Comparison of ENCODE assay signal across 8 cellular contexts in the genomic region with DNA sequence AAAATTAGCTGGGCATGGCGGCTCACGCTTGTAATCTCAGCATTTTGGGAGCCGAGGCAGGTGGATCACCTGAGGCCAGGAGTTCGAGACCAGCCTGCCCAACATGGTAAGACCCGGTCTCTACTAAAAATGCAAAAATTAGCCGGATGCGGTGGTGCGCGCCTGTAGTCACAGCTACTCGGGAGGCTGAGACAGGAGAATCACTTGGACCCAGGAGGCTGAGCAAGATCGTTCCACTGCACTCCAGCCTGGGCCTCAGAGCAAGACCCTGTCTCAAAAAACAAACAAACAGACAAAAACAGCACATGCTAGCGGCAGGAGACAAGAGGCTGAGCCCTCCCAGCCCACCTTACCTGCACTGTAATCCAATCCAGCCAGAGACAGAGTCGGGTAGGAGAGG. TPM values are rescaled to one million over a fixed set of nuclear protein-coding genes. Genes with fewer than 3 reads are reported as not detected.
DNase-seq lines count a peak whose midpoint lies in the region; ATAC-seq and TF ChIP-seq lines count a peak whose summit lies in the region.

No MANE protein-coding gene starts in this region.

- H3K9me3 Mint-ChIP-seq in Calu3 (ENCODE audit: low read depth, unreplicated experiment) = no peaks in the 10 kb centered on the region

- H3K27ac ChIP-seq in OCI-LY1 (ENCODE audit: low read depth, low read length, poor library complexity, severe bottlenecking) (no peak overlapping the region), neutrophil (no peak overlapping the region)

- H3K27me3 ChIP-seq in OCI-LY1 (ENCODE audit: insufficient read depth, low read length) (no peaks in the 10 kb centered on the region), endocrine pancreas (ENCODE audit: control insufficient read depth, insufficient read depth, low read length) (no peaks in the 10 kb centered on the region), neutrophil (no peaks in the 10 kb centered on the region)

- H3K4me1 Mint-ChIP-seq in Calu3 (ENCODE audit: low read depth, unreplicated experiment) = no peaks in the 10 kb centered on the region

- H3K4me3 Mint-ChIP-seq in Calu3 (ENCODE audit: low read depth, unreplicated experiment) = peak overlapping the region; percentile 79

- intact Hi-C loops in Calu3 (cut with micrococcal nuclease; ENCODE audit: unreplicated experiment) = no loop called here

- H3K36me3 ChIP-seq in OCI-LY1 (ENCODE audit: insufficient read depth, low read length) (peaks cover under 1% of the 10 kb centered on the region; the same call in 1 of the 2 replicates), endocrine pancreas (ENCODE audit: control insufficient read depth, insufficient read depth, low read length) (no peaks in the 10 kb centered on the region), neutrophil (peaks cover 3% of the 10 kb centered on the region)

- H3K4me1 ChIP-seq in OCI-LY1 (ENCODE audit: insufficient read depth, low read length, severe bottlenecking) (peaks cover 27% of the 10 kb centered on the region), endocrine pancreas (ENCODE audit: control insufficient read depth, insufficient read depth, low read length) (peaks cover 7% of the 10 kb centered on the region), neutrophil (ENCODE audit: control insufficient read depth in 1 of 2, insufficient read depth in 1 of 2, low read depth in 1 of 2, low read length in 1 of 2) (peaks cover 21 to 24% of the 10 kb centered on the region in 2 experiments)

- CTCF ChIA-PET in Calu3 (lab: Charles Lee) = interaction anchor here (1.0 kb wide), 1 partner anchor 48 kb away, joined by 3 read pairs; no protein-coding TSS in a partner anchor

- no TSS peak for BruUV-seq in Calu3 (replicated peaks; lab: Mats Ljungman, UMichigan)

- H3K27ac Mint-ChIP-seq in Calu3 (ENCODE audit: unreplicated experiment) = no peak overlapping the region

- H3K79me2 ChIP-seq in OCI-LY1 (ENCODE audit: insufficient read depth, low read length) = peaks cover 8% of the 10 kb centered on the region

- H3K4me3 ChIP-seq in OCI-LY1 (ENCODE audit: low read depth, low read length, poor library complexity, severe bottlenecking) = peak overlapping the region; percentile 76
- no peak overlapping the region for H3K4me3 ChIP-seq in endocrine pancreas (ENCODE audit: control insufficient read depth, insufficient read depth, low read length)
- peak overlapping the region; percentile 97 to 98 for H3K4me3 ChIP-seq in neutrophil (ENCODE audit: low read depth in 1 of 2, low read length in 1 of 2)

- H3K4me2 ChIP-seq in OCI-LY1 (ENCODE audit: low read length) = peak overlapping the region; percentile 96

- H3K9me2 ChIP-seq in OCI-LY1 (ENCODE audit: low read depth, low read length) = no peaks in the 10 kb centered on the region

- H3K9me3 ChIP-seq in OCI-LY1 (ENCODE audit: low read length) (no peaks in the 10 kb centered on the region), endocrine pancreas (ENCODE audit: control insufficient read depth, low read length) (no peaks in the 10 kb centered on the region), neutrophil (no peaks in the 10 kb centered on the region)

- no peak for ATAC-seq in GM18511 (IDR thresholded peaks at IDR 0.05; ENCODE audit: unreplicated experiment)

- DNase-seq in Calu3 (no peak), DMS53 (lab: John Stamatoyannopoulos, UW) (no peak), dermis blood vessel endothelial cell (no peak)
- DNase-seq in activated naive CD4-positive, alpha-beta T cell (lab: John Stamatoyannopoulos, UW) = no peak

- no peak overlapping the region for H2AFZ ChIP-seq in OCI-LY1 (ENCODE audit: low read length)

- H3F3A ChIP-seq in OCI-LY1 (ENCODE audit: insufficient read depth, low read length) = no peaks in the 10 kb centered on the region

- H3K27me3 Mint-ChIP-seq in Calu3 (ENCODE audit: unreplicated experiment) = no peaks in the 10 kb centered on the region

- H3K9ac ChIP-seq in OCI-LY1 (ENCODE audit: low read length) = peak overlapping the region; percentile 73
- peak overlapping the region; percentile 10 for H3K9ac ChIP-seq in endocrine pancreas (ENCODE audit: control insufficient read depth, insufficient read depth, low read length)

- TF ChIP-seq CTCF in Calu3 (IDR thresholded peaks at IDR 0.05; ENCODE audit: unreplicated experiment) = no peak
- no peak for TF ChIP-seq CTCF in OCI-LY1 (IDR thresholded peaks at IDR 0.05; ENCODE audit: low read length)
- no peak for TF ChIP-seq CTCF in neutrophil (IDR thresholded peaks at IDR 0.05)

- H3K36me3 Mint-ChIP-seq in Calu3 (ENCODE audit: insufficient read depth, unreplicated experiment) = peaks cover 31% of the 10 kb centered on the region

- no peaks in the 10 kb centered on the region for H4K20me1 ChIP-seq in OCI-LY1 (ENCODE audit: insufficient read depth, low read length)

RNA-seq across cellular contexts. Expression of a gene that starts 1.1 kb away (rescaled TPM):
- 14.4 and 16.1 TPM in 2 replicates for total RNA-seq in Calu3 (2022)
- total RNA-seq in dermis blood vessel endothelial cell = 10.7 and 15.5 TPM in 2 replicates

RNA-seq across cellular contexts. Expression of a gene that starts 30.8 kb away (rescaled TPM):
- total RNA-seq in Calu3 (2022) = 7.1 and 9.2 TPM in 2 replicates
- 34.0 and 61.8 TPM in 2 replicates for total RNA-seq in dermis blood vessel endothelial cell

RNA-seq across cellular contexts. Expression of a gene that starts 31.4 kb away (rescaled TPM):
- 76.2 and 83.3 TPM in 2 replicates for total RNA-seq in Calu3 (2022)
- 80.0 and 145 TPM in 2 replicates for total RNA-seq in dermis blood vessel endothelial cell

RNA-seq across cellular contexts. Expression of a gene that starts 43.4 kb away (rescaled TPM):
- total RNA-seq in Calu3 (2022) (17.8 and 21.2 TPM in 2 replicates), dermis blood vessel endothelial cell (34.4 and 39.5 TPM in 2 replicates)

RNA-seq across cellular contexts. Expression of a gene that starts 51.7 kb away (rescaled TPM):
- total RNA-seq in Calu3 (2022) (66.5 and 83.8 TPM in 2 replicates), dermis blood vessel endothelial cell (60.2 and 70.1 TPM in 2 replicates)
